In genomic region chr16:88290850-88291830, GRCh38 we compare ENCODE assay signal across 30 cellular contexts.
"Had no signal": no experiment of that assay in that cellular context is flagged by ENCODE, and none has a peak within 500 bp of the region (broad histone marks: within the 10 kb centered on the region; RNA-seq: fewer than 3 reads in every experiment).

No MANE protein-coding gene starts in this region.

- H3K4me3 ChIP-seq: ascending aorta, cardiac muscle cell, heart left ventricle, lung, mucosa of descending colon, pancreas, psoas muscle, smooth muscle cell, stomach, suprapubic skin, tibial artery, upper lobe of right lung had no signal

- H3K27ac Mint-ChIP-seq: activated CD4-positive, alpha-beta T cell treated with anti-CD3 and anti-CD28 coated beads for 36 hours; activated CD8-positive, alpha-beta memory T cell treated with anti-CD3 and anti-CD28 coated beads, Interleukin-2, amount 10 ng/mL, durations not matched to agents 7 days and 5 days; activated CD8-positive, alpha-beta T cell treated with anti-CD3 and anti-CD28 coated beads, Interleukin-2, amount 10 ng/mL, durations not matched to agents 7 days and 5 days; activated naive CD4-positive, alpha-beta T cell treated with anti-CD3 and anti-CD28 coated beads for 36 hours; activated naive CD8-positive, alpha-beta T cell treated with anti-CD3 and anti-CD28 coated beads, Interleukin-2, amount 10 ng/mL, durations not matched to agents 7 days and 5 days; brain; endodermal cell; nephron progenitor cell; stimulated activated naive B cell treated with anti-CD40 and anti-IgM and Interleukin-4, amounts not matched to agents 10 μg/mL and 1 μg/mL and 100 μg/mL, for 72 hours had no signal

- H3K4me3 Mint-ChIP-seq: activated CD4-positive, alpha-beta T cell treated with anti-CD3 and anti-CD28 coated beads for 36 hours; activated CD8-positive, alpha-beta memory T cell treated with anti-CD3 and anti-CD28 coated beads, Interleukin-2, amount 10 ng/mL, durations not matched to agents 7 days and 5 days; activated CD8-positive, alpha-beta T cell treated with anti-CD3 and anti-CD28 coated beads, Interleukin-2, amount 10 ng/mL, durations not matched to agents 7 days and 5 days; activated naive CD4-positive, alpha-beta T cell treated with anti-CD3 and anti-CD28 coated beads for 36 hours; activated naive CD8-positive, alpha-beta T cell treated with anti-CD3 and anti-CD28 coated beads, Interleukin-2, amount 10 ng/mL, durations not matched to agents 7 days and 5 days; brain; endodermal cell; nephron progenitor cell; stimulated activated naive B cell treated with anti-CD40 and anti-IgM and Interleukin-4, amounts not matched to agents 10 μg/mL and 1 μg/mL and 100 μg/mL, for 72 hours had no signal

- H3K36me3 ChIP-seq: ascending aorta, cardiac muscle cell, heart left ventricle, pancreas, stomach, suprapubic skin, tibial artery, upper lobe of right lung had no signal

- H3K36me3 Mint-ChIP-seq: activated naive CD8-positive, alpha-beta T cell treated with anti-CD3 and anti-CD28 coated beads, Interleukin-2, amount 10 ng/mL, durations not matched to agents 7 days and 5 days; brain had no signal

- H3K4me1 ChIP-seq: ascending aorta, pancreas, psoas muscle, stomach, tibial artery, upper lobe of right lung had no signal

- DNase-seq: activated CD4-positive, alpha-beta T cell treated with anti-CD3 and anti-CD28 coated beads for 36 hours; activated CD4-positive, CD25-positive, alpha-beta regulatory T cell; activated CD8-positive, alpha-beta memory T cell treated with anti-CD3 and anti-CD28 coated beads, Interleukin-2, amount 10 ng/mL, durations not matched to agents 7 days and 5 days; activated CD8-positive, alpha-beta T cell treated with anti-CD3 and anti-CD28 coated beads, Interleukin-2, amount 10 ng/mL, durations not matched to agents 7 days and 5 days; activated naive CD4-positive, alpha-beta T cell treated with anti-CD3 and anti-CD28 coated beads for 36 hours; activated naive CD8-positive, alpha-beta T cell treated with anti-CD3 and anti-CD28 coated beads, Interleukin-2, amount 10 ng/mL, durations not matched to agents 7 days and 5 days; activated T-cell treated with anti-CD3 and anti-CD28 coated beads, Interleukin-2, amount 50 U/mL, for 48 hours; endodermal cell; foreskin fibroblast; heart left ventricle; hypothalamus; kidney glomerular epithelial cell; mucosa of descending colon; nephron progenitor cell; stimulated activated CD4-positive, alpha-beta T cell treated with anti-CD3 and anti-CD28 coated beads, Interleukin-15, amount 100 ng/mL, for 24 hours; stimulated activated CD4-positive, alpha-beta T cell treated with anti-CD3 and anti-CD28 coated beads, Interleukin-2, amount 100 ng/mL, for 24 hours; stimulated activated naive B cell treated with anti-CD40 and anti-IgM and Interleukin-4, amounts not matched to agents 10 μg/mL and 1 μg/mL and 100 μg/mL, for 72 hours; stomach; tibial artery; upper lobe of right lung had no signal

- H3K27me3 Mint-ChIP-seq: activated CD8-positive, alpha-beta memory T cell treated with anti-CD3 and anti-CD28 coated beads, Interleukin-2, amount 10 ng/mL, durations not matched to agents 7 days and 5 days; activated naive CD8-positive, alpha-beta T cell treated with anti-CD3 and anti-CD28 coated beads, Interleukin-2, amount 10 ng/mL, durations not matched to agents 7 days and 5 days had no signal

- ATAC-seq: activated CD4-positive, alpha-beta T cell treated with anti-CD3 and anti-CD28 coated beads for 36 hours; activated CD8-positive, alpha-beta memory T cell treated with anti-CD3 and anti-CD28 coated beads, Interleukin-2, amount 10 ng/mL, durations not matched to agents 7 days and 5 days; activated CD8-positive, alpha-beta T cell treated with anti-CD3 and anti-CD28 coated beads, Interleukin-2, amount 10 ng/mL, durations not matched to agents 7 days and 5 days; esophagus mucosa; heart left ventricle; left lobe of liver; mucosa of descending colon; pancreas; psoas muscle; upper lobe of right lung had no signal

- H3K9me3 Mint-ChIP-seq: activated naive CD4-positive, alpha-beta T cell treated with anti-CD3 and anti-CD28 coated beads for 36 hours had no signal

- H3K27ac ChIP-seq: ascending aorta, cardiac muscle cell, heart left ventricle, pancreas, psoas muscle, stomach, suprapubic skin, tibial artery, upper lobe of right lung had no signal

- H3K4me1 Mint-ChIP-seq: activated CD4-positive, alpha-beta T cell treated with anti-CD3 and anti-CD28 coated beads for 36 hours; endodermal cell; nephron progenitor cell; stimulated activated naive B cell treated with anti-CD40 and anti-IgM and Interleukin-4, amounts not matched to agents 10 μg/mL and 1 μg/mL and 100 μg/mL, for 72 hours had no signal

- H3K27me3 ChIP-seq: ascending aorta, cardiac muscle cell, pancreas, suprapubic skin had no signal

- FAIRE-seq: pancreas had no signal
